ENCODE assay signal across 15 cellular contexts in the genomic region with DNA sequence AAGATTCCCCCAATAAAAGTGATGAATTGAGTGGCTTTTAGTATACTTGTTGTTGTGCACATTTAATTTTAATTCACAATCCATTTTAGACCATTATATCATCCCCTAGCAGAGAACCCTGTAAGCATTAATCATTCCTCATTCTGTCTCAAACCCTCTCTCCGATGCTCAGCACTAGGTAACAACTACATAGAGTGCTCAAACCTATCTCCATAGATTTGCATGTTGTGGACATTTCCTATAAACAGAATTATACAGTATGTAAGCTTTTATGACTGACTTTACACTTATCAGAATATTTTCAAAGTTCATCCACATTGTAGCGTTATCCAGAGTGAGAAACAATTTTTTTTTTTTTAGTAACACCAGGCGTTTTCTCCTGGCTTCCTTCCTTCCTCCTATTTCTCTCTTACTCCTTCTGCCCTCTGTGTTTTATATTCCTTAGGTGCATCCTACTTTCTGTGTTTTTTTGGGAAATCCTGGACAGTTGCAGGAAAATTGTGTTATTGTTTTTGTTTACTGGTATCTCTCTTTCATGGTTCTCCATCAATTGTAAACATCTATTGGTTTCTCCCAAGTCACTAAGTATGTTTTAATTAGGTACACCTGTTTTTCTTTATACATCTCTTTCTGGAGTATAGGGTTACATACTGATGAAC.
DNase-seq lines count a peak whose midpoint lies in the region; ATAC-seq, FAIRE-seq and TF ChIP-seq lines count a peak whose summit lies in the region.
"Had no signal": no experiment of that assay in that cellular context is flagged by ENCODE, and none has a peak within 500 bp of the region (broad histone marks: within the 10 kb centered on the region; RNA-seq: fewer than 3 reads in every experiment).

No MANE protein-coding gene starts in this region.

- no peak for TF ChIP-seq CTCF in GM10266 (IDR thresholded peaks at IDR 0.05; ENCODE audit: control insufficient read depth, insufficient read depth, low read depth, missing control alignments)

- peaks cover 46% of the 10 kb centered on the region for H3K9me3 Mint-ChIP-seq in natural killer cell treated with Interleukin-12 subunit alpha and Interleukin-12 subunit beta and Interleukin-15 and Interleukin-18, amount 100 ng/mL, for 72 hours
- peaks cover 45 to 88% (median 61%) of the 10 kb centered on the region in 6 donors for H3K9me3 Mint-ChIP-seq in immature natural killer cell

- no peak overlapping the region for H3K27ac Mint-ChIP-seq in natural killer cell treated with Interleukin-12 subunit alpha and Interleukin-12 subunit beta and Interleukin-15 and Interleukin-18, amount 100 ng/mL, for 72 hours
- H3K27ac Mint-ChIP-seq in immature natural killer cell, result no peak overlapping the region
- H3K27ac Mint-ChIP-seq: activated naive CD8-positive, alpha-beta T cell had no signal

- peak; percentile 53 for FAIRE-seq in colon (lab: Jason Lieb, UNC)
- FAIRE-seq: GM18507 had no signal

- ATAC-seq in natural killer cell treated with Interleukin-12 subunit alpha and Interleukin-12 subunit beta and Interleukin-15 and Interleukin-18, amount 100 ng/mL, for 72 hours, result peak; percentile 34 to 40

- peaks cover 47% of the 10 kb centered on the region for H3K36me3 Mint-ChIP-seq in natural killer cell treated with Interleukin-12 subunit alpha and Interleukin-12 subunit beta and Interleukin-15 and Interleukin-18, amount 100 ng/mL, for 72 hours
- peaks cover 9 to 31% (median 29%) of the 10 kb centered on the region in 3 donors for H3K36me3 Mint-ChIP-seq in immature natural killer cell

- peak; percentile 23 for DNase-seq in GM10266 (ENCODE audit: extremely low spot score)
- DNase-seq in NCI-H2227 (lab: John Stamatoyannopoulos, UW; ENCODE audit: unreplicated experiment), result peak; percentile 46
- no peak for DNase-seq in natural killer cell treated with Interleukin-12 subunit alpha and Interleukin-12 subunit beta and Interleukin-15 and Interleukin-18, amount 100 ng/mL, for 72 hours (ENCODE audit: low spot score)
- no peak for DNase-seq in immature natural killer cell
- DNase-seq in hypothalamus (lab: John Stamatoyannopoulos, UW), result no peak
- DNase-seq in NCI-H1105 treated with DMSO at 0.1 percent for 48 hours (lab: John Stamatoyannopoulos, UW), result no peak
- no peak for DNase-seq in NCI-H2029 (lab: John Stamatoyannopoulos, UW)
- DNase-seq: activated CD4-positive, alpha-beta T cell treated with anti-CD3 and anti-CD28 coated beads, Interleukin-2, amount 50 U/mL, for 1 hour; activated T-cell treated with anti-CD3 and anti-CD28 coated beads, Interleukin-2, amount 50 U/mL, for 1 hour; left cardiac atrium; NK-92 treated with Interleukin-12 subunit alpha and Interleukin-12 subunit beta, amount 100 ng/mL, for 24 hours; T1000 had no signal

- H3K4me1 Mint-ChIP-seq in natural killer cell treated with Interleukin-12 subunit alpha and Interleukin-12 subunit beta and Interleukin-15 and Interleukin-18, amount 100 ng/mL, for 72 hours (ENCODE audit: low read depth in 2 of 2), result no peaks in the 10 kb centered on the region
- H3K4me1 Mint-ChIP-seq in immature natural killer cell, result no peaks in the 10 kb centered on the region

- no peaks in the 10 kb centered on the region for H3K27me3 Mint-ChIP-seq in natural killer cell treated with Interleukin-12 subunit alpha and Interleukin-12 subunit beta and Interleukin-15 and Interleukin-18, amount 100 ng/mL, for 72 hours
- peaks cover 0 to 19% (median 0%) of the 10 kb centered on the region in 3 donors for H3K27me3 Mint-ChIP-seq in immature natural killer cell (ENCODE audit: low read depth in 3 of 3)

- H3K4me3 Mint-ChIP-seq in natural killer cell treated with Interleukin-12 subunit alpha and Interleukin-12 subunit beta and Interleukin-15 and Interleukin-18, amount 100 ng/mL, for 72 hours, result no peak overlapping the region
- H3K4me3 Mint-ChIP-seq in immature natural killer cell, result no peak overlapping the region
- H3K4me3 Mint-ChIP-seq: activated naive CD8-positive, alpha-beta T cell had no signal

Comparison
In these comparisons a context has a peak if more than half of its experiments do, and no peak if none do; other contexts are left out.
1. DNase-seq: peak in GM10266 (single experiment) and NCI-H2227 (single experiment); none in natural killer cell treated with Interleukin-12 subunit alpha and Interleukin-12 subunit beta and Interleukin-15 and Interleukin-18, amount 100 ng/mL, for 72 hours (single experiment), immature natural killer cell (0 of 3), hypothalamus (0 of 51), NCI-H1105 treated with DMSO at 0.1 percent for 48 hours (single experiment) and NCI-H2029 (single experiment).